In genomic region chr12:3342051-3342450, GRCh38 we compare ENCODE assay signal across 11 cellular contexts.
DNase-seq lines count a peak whose midpoint lies in the region; ATAC-seq and TF ChIP-seq lines count a peak whose summit lies in the region.
"Had no signal": no experiment of that assay in that cellular context is flagged by ENCODE, and none has a peak within 500 bp of the region (broad histone marks: within the 10 kb centered on the region; RNA-seq: fewer than 3 reads in every experiment).

No MANE protein-coding gene starts in this region.

- no peak overlapping the region for H3K9ac ChIP-seq in OCI-LY1 (ENCODE audit: low read length)
- H3K9ac ChIP-seq in parathyroid adenoma, result no peak overlapping the region
- H3K9ac ChIP-seq: BLaER1 treated with 17β-estradiol and CSF1 and Interleukin-3, amounts not matched to agents 10 nM and 100 nM had no signal

- H3F3A ChIP-seq in OCI-LY1 (ENCODE audit: insufficient read depth, low read length), result no peaks in the 10 kb centered on the region

- H4K20me1 ChIP-seq in OCI-LY1 (ENCODE audit: insufficient read depth, low read length), result no peaks in the 10 kb centered on the region
- H4K20me1 ChIP-seq: BLaER1 treated with 17β-estradiol and CSF1 and Interleukin-3, amounts not matched to agents 10 nM and 100 nM had no signal

- no peak overlapping the region for H3K4me3 ChIP-seq in OCI-LY1 (ENCODE audit: low read depth, low read length, poor library complexity, severe bottlenecking)
- no peak overlapping the region for H3K4me3 ChIP-seq in parathyroid adenoma (ENCODE audit: low read depth, low read length)
- H3K4me3 ChIP-seq: BLaER1 treated with 17β-estradiol and CSF1 and Interleukin-3, amounts not matched to agents 10 nM and 100 nM; skin epidermis had no signal

- H3K4me2 ChIP-seq in OCI-LY1 (ENCODE audit: low read length) (no peak overlapping the region), parathyroid adenoma (ENCODE audit: low read length) (no peak overlapping the region)
- H3K4me2 ChIP-seq: BLaER1 treated with 17β-estradiol and CSF1 and Interleukin-3, amounts not matched to agents 10 nM and 100 nM had no signal

- peak; percentile 59 for DNase-seq in NCI-H1436 (lab: John Stamatoyannopoulos, UW)
- no peak for DNase-seq in NCI-H1436 treated with DMSO at 0.1 percent for 48 hours (lab: John Stamatoyannopoulos, UW)
- peak; percentile 17 for DNase-seq in fibroblast of the conjunctiva (ENCODE audit: low read depth)
- DNase-seq in RPMI8226, result no peak
- DNase-seq: activated B cell treated with CpG ODN at 0.5 μM for 24 hours had no signal

- H3K9me2 ChIP-seq in OCI-LY1 (ENCODE audit: low read depth, low read length), result no peaks in the 10 kb centered on the region

- no peak overlapping the region for H3K27ac ChIP-seq in OCI-LY1 (ENCODE audit: low read depth, low read length, poor library complexity, severe bottlenecking)
- H3K27ac ChIP-seq in parathyroid adenoma, result no peak overlapping the region
- H3K27ac ChIP-seq: BLaER1 treated with 17β-estradiol and CSF1 and Interleukin-3, amounts not matched to agents 10 nM and 100 nM had no signal

- H3K27me3 ChIP-seq in OCI-LY1 (ENCODE audit: insufficient read depth, low read length) (no peaks in the 10 kb centered on the region), parathyroid adenoma (ENCODE audit: control insufficient read depth, insufficient read depth, low read length) (no peaks in the 10 kb centered on the region)

- H3K36me3 ChIP-seq in OCI-LY1 (ENCODE audit: insufficient read depth, low read length) (no peaks in the 10 kb centered on the region), parathyroid adenoma (ENCODE audit: control insufficient read depth, insufficient read depth, low read length) (no peaks in the 10 kb centered on the region)
- H3K36me3 ChIP-seq: BLaER1 treated with 17β-estradiol and CSF1 and Interleukin-3, amounts not matched to agents 10 nM and 100 nM had no signal

- ATAC-seq in HG02642 (IDR thresholded peaks at IDR 0.05; ENCODE audit: poor library complexity, unreplicated experiment), result no peak
- no peak for ATAC-seq in HG02610 (IDR thresholded peaks at IDR 0.05; ENCODE audit: unreplicated experiment)

- no peaks in the 10 kb centered on the region for H3K79me2 ChIP-seq in OCI-LY1 (ENCODE audit: insufficient read depth, low read length)
- no peaks in the 10 kb centered on the region for H3K79me2 ChIP-seq in parathyroid adenoma

- H3K4me1 ChIP-seq in OCI-LY1 (ENCODE audit: insufficient read depth, low read length, severe bottlenecking) (no peaks in the 10 kb centered on the region), parathyroid adenoma (no peaks in the 10 kb centered on the region)
- H3K4me1 ChIP-seq: BLaER1 treated with 17β-estradiol and CSF1 and Interleukin-3, amounts not matched to agents 10 nM and 100 nM had no signal

- TF ChIP-seq CTCF in OCI-LY1 (IDR thresholded peaks at IDR 0.05; ENCODE audit: low read length) (peak; percentile 43), parathyroid adenoma (IDR thresholded peaks at IDR 0.05) (peak; percentile 73)

- H3K9me3 ChIP-seq in OCI-LY1 (ENCODE audit: low read length) (no peaks in the 10 kb centered on the region), parathyroid adenoma (ENCODE audit: control insufficient read depth, low read length) (no peaks in the 10 kb centered on the region)

- H2AFZ ChIP-seq in OCI-LY1 (ENCODE audit: low read length) (no peak overlapping the region), parathyroid adenoma (peak overlapping the region; percentile 45)

Comparison
In these comparisons a context has a peak if more than half of its experiments do, and no peak if none do; other contexts are left out.
1. DNase-seq: peak in NCI-H1436 (single experiment) and fibroblast of the conjunctiva (single experiment); none in NCI-H1436 treated with DMSO at 0.1 percent for 48 hours (single experiment) and RPMI8226 (single experiment).